Comparison of ENCODE assay signal across 8 cellular contexts in genomic region chr2:98445167-98445522, GRCh38. TPM values are rescaled to one million over a fixed set of nuclear protein-coding genes. Genes with fewer than 3 reads are reported as not detected.
A peak's percentile ranks its signal among the peaks of the same experiment; 100 is the strongest.
DNase-seq lines count a peak whose midpoint lies in the region; ATAC-seq and TF ChIP-seq lines count a peak whose summit lies in the region.

No MANE protein-coding gene starts in this region.

- no peaks in the 10 kb centered on the region for H3K36me3 ChIP-seq in SK-N-MC (ENCODE audit: insufficient read depth, low read length)

- H3K27ac Mint-ChIP-seq in nephron progenitor cell: peak overlapping the region; percentile 96

- ATAC-seq in activated T-cell treated with anti-CD3 and anti-CD28 coated beads, Interleukin-2, amount 50 U/mL, for 4 hours: peak; percentile 35 to 49
- peak; percentile 26 for ATAC-seq in HG02798 (IDR thresholded peaks at IDR 0.05; ENCODE audit: poor library complexity, unreplicated experiment)

- peaks cover 49% of the 10 kb centered on the region for H3K4me1 Mint-ChIP-seq in activated T-cell treated with anti-CD3 and anti-CD28 coated beads, Interleukin-2, amount 50 U/mL, for 4 hours (ENCODE audit: low read depth)
- peaks cover 49% of the 10 kb centered on the region for H3K4me1 Mint-ChIP-seq in nephron progenitor cell

- peak overlapping the region; percentile 97 for H3K4me3 Mint-ChIP-seq in activated T-cell treated with anti-CD3 and anti-CD28 coated beads, Interleukin-2, amount 50 U/mL, for 4 hours
- peak overlapping the region; percentile 97 for H3K4me3 Mint-ChIP-seq in nephron progenitor cell

- H3K27me3 Mint-ChIP-seq in activated T-cell treated with anti-CD3 and anti-CD28 coated beads, Interleukin-2, amount 50 U/mL, for 4 hours (ENCODE audit: low read depth): no peaks in the 10 kb centered on the region
- no peaks in the 10 kb centered on the region for H3K27me3 Mint-ChIP-seq in nephron progenitor cell (ENCODE audit: low read depth, poor library complexity)

- H3K9ac ChIP-seq in SK-N-MC (ENCODE audit: insufficient read length): peak overlapping the region; percentile 80

- H3K27ac ChIP-seq in SK-N-MC: no peak overlapping the region

- TF ChIP-seq CTCF in epithelial cell of esophagus (IDR thresholded peaks at IDR 0.05; ENCODE audit: insufficient read depth, low read depth, low read length, missing control alignments) (no peak), nephron progenitor cell (IDR thresholded peaks at IDR 0.05) (no peak)

- peak overlapping the region; percentile 80 for H3K4me3 ChIP-seq in SK-N-MC
- peak overlapping the region; percentile 50 for H3K4me3 ChIP-seq in epithelial cell of esophagus (ENCODE audit: low read length)

- no peaks in the 10 kb centered on the region for H3K9me3 Mint-ChIP-seq in activated T-cell treated with anti-CD3 and anti-CD28 coated beads, Interleukin-2, amount 50 U/mL, for 4 hours
- peaks cover 9% of the 10 kb centered on the region for H3K9me3 Mint-ChIP-seq in nephron progenitor cell

- DNase-seq in activated T-cell treated with anti-CD3 and anti-CD28 coated beads, Interleukin-2, amount 50 U/mL, for 4 hours: no peak
- DNase-seq in activated T-cell treated with anti-CD3 and anti-CD28 coated beads, Interleukin-2, amount 50 U/mL, for 1 hour: no peak
- DNase-seq in SK-N-MC (ENCODE audit: low read depth, low spot score) (no peak), epithelial cell of esophagus (ENCODE audit: low read depth) (peak; percentile 19), nephron progenitor cell (no peak), occipital lobe (lab: John Stamatoyannopoulos, UW) (no peak), NCI-H526 treated with DMSO at 0.1 percent for 48 hours (lab: John Stamatoyannopoulos, UW) (no peak)

- no peaks in the 10 kb centered on the region for H3K9me3 ChIP-seq in SK-N-MC (ENCODE audit: low read depth, low read length)

- no peaks in the 10 kb centered on the region for H3K36me3 Mint-ChIP-seq in activated T-cell treated with anti-CD3 and anti-CD28 coated beads, Interleukin-2, amount 50 U/mL, for 4 hours (ENCODE audit: insufficient read depth)
- H3K36me3 Mint-ChIP-seq in nephron progenitor cell (ENCODE audit: low read depth): no peaks in the 10 kb centered on the region

RNA-seq across cellular contexts. Expression of gene INPP4A, which starts 0.5 kb away (rescaled TPM):
- 10 to 100 TPM; 17.3 to 24.0 (median 17.3) TPM for total RNA-seq in activated T-cell treated with anti-CD3 and anti-CD28 coated beads, Interleukin-2, amount 50 U/mL, for 4 hours
- 125 TPM for total RNA-seq in occipital lobe
